ENCODE assay signal across 14 cellular contexts in genomic region chr1:209577346-209577745, GRCh38. TPM values are rescaled to one million over a fixed set of nuclear protein-coding genes. Genes with fewer than 3 reads are reported as not detected.
"Had no signal": no experiment of that assay in that cellular context is flagged by ENCODE, and none has a peak within 500 bp of the region (broad histone marks: within the 10 kb centered on the region; RNA-seq: fewer than 3 reads in every experiment).

No MANE protein-coding gene starts in this region.

- H3K4me3 ChIP-seq: dorsolateral prefrontal cortex, right atrium auricular region, skin epidermis, tibial nerve, vagina had no signal

- H3K27ac Mint-ChIP-seq: activated naive CD8-positive, alpha-beta T cell treated with anti-CD3 and anti-CD28 coated beads, Interleukin-2, amount 50 U/mL, for 24 hours; activated T-helper 1 cell treated with anti-CD3 and anti-CD28 coated beads, Interleukin-12 subunit alpha, Interleukin-12 subunit beta, Interleukin-2, Interleukin-4 antibody, amounts not matched to agents 30 ng/mL and 10 ng/mL and 1 ng/mL, durations not matched to agents 14 hours and 24 hours and 36 hours; endodermal cell; nephron; progenitor cell of endocrine pancreas; stimulated activated naive B cell treated with anti-CD40 and anti-IgM and Interleukin-4, amounts not matched to agents 10 μg/mL and 1 μg/mL and 100 μg/mL, for 72 hours had no signal

- H3K4me3 Mint-ChIP-seq: activated naive CD8-positive, alpha-beta T cell treated with anti-CD3 and anti-CD28 coated beads, Interleukin-2, amount 50 U/mL, for 24 hours; activated T-helper 1 cell treated with anti-CD3 and anti-CD28 coated beads, Interleukin-12 subunit alpha, Interleukin-12 subunit beta, Interleukin-2, Interleukin-4 antibody, amounts not matched to agents 30 ng/mL and 10 ng/mL and 1 ng/mL, durations not matched to agents 14 hours and 24 hours and 36 hours; endodermal cell; nephron; stimulated activated naive B cell treated with anti-CD40 and anti-IgM and Interleukin-4, amounts not matched to agents 10 μg/mL and 1 μg/mL and 100 μg/mL, for 72 hours had no signal

- H3K4me1 ChIP-seq: right atrium auricular region, vagina had no signal

- H3K9me3 ChIP-seq: right atrium auricular region, tibial nerve, vagina had no signal

- H3K9me3 Mint-ChIP-seq: activated naive CD8-positive, alpha-beta T cell treated with anti-CD3 and anti-CD28 coated beads, Interleukin-2, amount 50 U/mL, for 24 hours; activated T-helper 1 cell treated with anti-CD3 and anti-CD28 coated beads, Interleukin-12 subunit alpha, Interleukin-12 subunit beta, Interleukin-2, Interleukin-4 antibody, amounts not matched to agents 30 ng/mL and 10 ng/mL and 1 ng/mL, durations not matched to agents 14 hours and 24 hours and 36 hours; endodermal cell; nephron; stimulated activated naive B cell treated with anti-CD40 and anti-IgM and Interleukin-4, amounts not matched to agents 10 μg/mL and 1 μg/mL and 100 μg/mL, for 72 hours had no signal

- H3K36me3 Mint-ChIP-seq: stimulated activated naive B cell treated with anti-CD40 and anti-IgM and Interleukin-4, amounts not matched to agents 10 μg/mL and 1 μg/mL and 100 μg/mL, for 72 hours had no signal

- H3K27ac ChIP-seq: right atrium auricular region, skin epidermis, tibial nerve, vagina had no signal

- H3K27me3 ChIP-seq: right atrium auricular region, vagina had no signal

- H3K36me3 ChIP-seq: right atrium auricular region, tibial nerve, vagina had no signal

- H3K4me1 Mint-ChIP-seq: activated naive CD8-positive, alpha-beta T cell treated with anti-CD3 and anti-CD28 coated beads, Interleukin-2, amount 50 U/mL, for 24 hours; nephron; stimulated activated naive B cell treated with anti-CD40 and anti-IgM and Interleukin-4, amounts not matched to agents 10 μg/mL and 1 μg/mL and 100 μg/mL, for 72 hours had no signal

RNA-seq across cellular contexts. Expression of gene CAMK1G, which starts 6.2 kb away (rescaled TPM):
- total RNA-seq: activated CD8-positive, alpha-beta memory T cell treated with anti-CD3 and anti-CD28 coated beads for 36 hours; mesenteric fat pad; T-helper 2 cell treated with Interferon-gamma antibody and Interleukin-4, amounts not matched to agents 100 ng/mL and 5 ng/mL, for 36 hours; vagina had no signal
